Comparison of ENCODE assay signal across 22 cellular contexts in genomic region chr10:33643042-33643441, GRCh38.
DNase-seq lines count a peak whose midpoint lies in the region; ATAC-seq and TF ChIP-seq lines count a peak whose summit lies in the region.
"Had no signal": no experiment of that assay in that cellular context is flagged by ENCODE, and none has a peak within 500 bp of the region (broad histone marks: within the 10 kb centered on the region; RNA-seq: fewer than 3 reads in every experiment).

No MANE protein-coding gene starts in this region.

- H3K9me2 ChIP-seq in OCI-LY7 (ENCODE audit: insufficient read depth, low read length), result no peaks in the 10 kb centered on the region

- H3K27ac ChIP-seq in osteoblast (ENCODE audit: low read depth, low read length) (no peak overlapping the region), gastroesophageal sphincter (no peak overlapping the region), OCI-LY7 (ENCODE audit: low read depth, low read length, poor library complexity, severe bottlenecking) (no peak overlapping the region)
- H3K27ac ChIP-seq: BLaER1 treated with 17β-estradiol and CSF1 and Interleukin-3, amounts not matched to agents 10 nM and 100 nM; colonic mucosa had no signal

- no peak for TF ChIP-seq POLR2A in gastroesophageal sphincter (IDR thresholded peaks at IDR 0.05)

- no TSS peak for BruUV-seq in OCI-LY7 (replicated peaks; lab: Mats Ljungman, UMichigan)

- H4K20me1 ChIP-seq in osteoblast (ENCODE audit: insufficient read depth, low read length) (no peaks in the 10 kb centered on the region), OCI-LY7 (ENCODE audit: insufficient read depth, low read length) (no peaks in the 10 kb centered on the region)
- H4K20me1 ChIP-seq: BLaER1 treated with 17β-estradiol and CSF1 and Interleukin-3, amounts not matched to agents 10 nM and 100 nM had no signal

- H3K4me1 ChIP-seq in osteoblast (ENCODE audit: insufficient read depth, low read length) (peaks cover 10% of the 10 kb centered on the region), gastroesophageal sphincter (no peaks in the 10 kb centered on the region), OCI-LY7 (ENCODE audit: insufficient read depth, low read length, poor library complexity, severe bottlenecking) (no peaks in the 10 kb centered on the region)
- H3K4me1 ChIP-seq: colonic mucosa had no signal

- H3K4me3 ChIP-seq in epithelial cell of proximal tubule (ENCODE audit: low read depth, low read length), result no peak overlapping the region
- H3K4me3 ChIP-seq in osteoblast (ENCODE audit: insufficient read depth, low read length), result no peak overlapping the region
- H3K4me3 ChIP-seq in gastroesophageal sphincter, result no peak overlapping the region
- no peak overlapping the region for H3K4me3 ChIP-seq in OCI-LY7 (ENCODE audit: low read depth, low read length, poor library complexity, severe bottlenecking)
- H3K4me3 ChIP-seq: BLaER1 treated with 17β-estradiol and CSF1 and Interleukin-3, amounts not matched to agents 10 nM and 100 nM; colonic mucosa; GM23338; mucosa of descending colon had no signal

- CTCF ChIA-PET in OCI-LY7 (lab: Charles Lee; ENCODE audit: unreplicated experiment), result no interaction called here

- H3K27me3 Mint-ChIP-seq in T-helper 17 cell, result peaks cover 16% of the 10 kb centered on the region

- no peak overlapping the region for H3K4me3 Mint-ChIP-seq in T-helper 17 cell
- H3K4me3 Mint-ChIP-seq: activated CD8-positive, alpha-beta T cell treated with anti-CD3 and anti-CD28 coated beads, Interleukin-2, amount 10 ng/mL, durations not matched to agents 7 days and 5 days; activated naive CD8-positive, alpha-beta T cell treated with anti-CD3 and anti-CD28 coated beads, Interleukin-2, amount 50 U/mL, for 24 hours; GM23338 had no signal

- no peaks in the 10 kb centered on the region for H3K4me1 Mint-ChIP-seq in T-helper 17 cell
- H3K4me1 Mint-ChIP-seq: activated naive CD8-positive, alpha-beta T cell treated with anti-CD3 and anti-CD28 coated beads, Interleukin-2, amount 50 U/mL, for 24 hours; GM23338 had no signal

- TF ChIP-seq CTCF in epithelial cell of proximal tubule (conservative IDR thresholded peaks at IDR 0.05; ENCODE audit: low read depth, low read length), result no peak
- no peak for TF ChIP-seq CTCF in osteoblast (IDR thresholded peaks at IDR 0.05; ENCODE audit: extremely low read depth, low read depth, low read length)
- no peak for TF ChIP-seq CTCF in gastroesophageal sphincter (IDR thresholded peaks at IDR 0.05)
- TF ChIP-seq CTCF in OCI-LY7 (conservative IDR thresholded peaks at IDR 0.05; ENCODE audit: low read length), result no peak

- no peaks in the 10 kb centered on the region for H3K36me3 ChIP-seq in osteoblast (ENCODE audit: insufficient read depth, low read length)
- H3K36me3 ChIP-seq in gastroesophageal sphincter, result no peaks in the 10 kb centered on the region
- H3K36me3 ChIP-seq in OCI-LY7 (ENCODE audit: insufficient read depth, low read length), result no peaks in the 10 kb centered on the region
- H3K36me3 ChIP-seq: BLaER1 treated with 17β-estradiol and CSF1 and Interleukin-3, amounts not matched to agents 10 nM and 100 nM; colonic mucosa had no signal

- intact Hi-C loops in OCI-LY7 (cut with micrococcal nuclease; ENCODE audit: unreplicated experiment), result no loop called here

- no peak overlapping the region for H2AFZ ChIP-seq in osteoblast (ENCODE audit: low read length)
- no peak overlapping the region for H2AFZ ChIP-seq in OCI-LY7 (ENCODE audit: low read length)

- H3K27me3 ChIP-seq in osteoblast (ENCODE audit: insufficient read depth, low read length), result no peaks in the 10 kb centered on the region
- no peaks in the 10 kb centered on the region for H3K27me3 ChIP-seq in gastroesophageal sphincter
- H3K27me3 ChIP-seq: BLaER1 treated with 17β-estradiol and CSF1 and Interleukin-3, amounts not matched to agents 10 nM and 100 nM; colonic mucosa had no signal

- no peak for TF ChIP-seq EP300 in gastroesophageal sphincter (IDR thresholded peaks at IDR 0.05)

- POLR2A ChIA-PET in OCI-LY7 (lab: Charles Lee), result no interaction called here

- H3K9me3 ChIP-seq in osteoblast (ENCODE audit: low read depth, low read length) (no peaks in the 10 kb centered on the region), gastroesophageal sphincter (no peaks in the 10 kb centered on the region), OCI-LY7 (ENCODE audit: low read length) (no peaks in the 10 kb centered on the region), T-helper 17 cell (ENCODE audit: control insufficient read depth, low read length, poor library complexity, severe bottlenecking) (no peaks in the 10 kb centered on the region)
- H3K9me3 ChIP-seq: BLaER1 treated with 17β-estradiol and CSF1 and Interleukin-3, amounts not matched to agents 10 nM and 100 nM; colonic mucosa; mucosa of descending colon had no signal

- DNase-seq in EH (ENCODE audit: low read depth) (peak; percentile 77), RPMI7951 (ENCODE audit: low read depth) (peak; percentile 63), epithelial cell of proximal tubule (ENCODE audit: low read depth) (peak; percentile 32), osteoblast (ENCODE audit: insufficient read length, low spot score, missing footprints) (peak; percentile 73), OCI-LY7 (ENCODE audit: low spot score) (no peak), T-helper 17 cell (no peak)
- DNase-seq: activated CD8-positive, alpha-beta T cell treated with anti-CD3 and anti-CD28 coated beads, Interleukin-2, amount 10 ng/mL, durations not matched to agents 7 days and 5 days; activated naive CD8-positive, alpha-beta T cell treated with anti-CD3 and anti-CD28 coated beads, Interleukin-2, amount 50 U/mL, for 24 hours; colonic mucosa; erythroblast; hypothalamus; mucosa of descending colon; NCI-H1417; NCI-H2171; NCI-H82; nucleus accumbens; small intestine; T-helper 1 cell had no signal

- H3K79me2 ChIP-seq in osteoblast (ENCODE audit: insufficient read depth, low read length) (no peaks in the 10 kb centered on the region), OCI-LY7 (ENCODE audit: insufficient read depth, low read depth, low read length) (no peaks in the 10 kb centered on the region)

- H3K36me3 Mint-ChIP-seq in T-helper 17 cell (ENCODE audit: low read depth), result no peaks in the 10 kb centered on the region

- ATAC-seq in gastroesophageal sphincter, result no peak
- ATAC-seq in GM18861 (IDR thresholded peaks at IDR 0.05; ENCODE audit: unreplicated experiment), result no peak
- ATAC-seq in T-helper 17 cell, result no peak
- ATAC-seq: activated CD8-positive, alpha-beta T cell treated with anti-CD3 and anti-CD28 coated beads, Interleukin-2, amount 10 ng/mL, durations not matched to agents 7 days and 5 days; activated naive CD8-positive, alpha-beta T cell treated with anti-CD3 and anti-CD28 coated beads, Interleukin-2, amount 50 U/mL, for 24 hours; GM23338; mucosa of descending colon had no signal

- H3K4me2 ChIP-seq in osteoblast (ENCODE audit: insufficient read depth, low read length), result no peak overlapping the region
- no peak overlapping the region for H3K4me2 ChIP-seq in OCI-LY7 (ENCODE audit: low read length)
- H3K4me2 ChIP-seq: GM23338 had no signal

- no peak overlapping the region for H3K27ac Mint-ChIP-seq in T-helper 17 cell
- H3K27ac Mint-ChIP-seq: activated CD8-positive, alpha-beta T cell treated with anti-CD3 and anti-CD28 coated beads, Interleukin-2, amount 10 ng/mL, durations not matched to agents 7 days and 5 days; activated naive CD8-positive, alpha-beta T cell treated with anti-CD3 and anti-CD28 coated beads, Interleukin-2, amount 50 U/mL, for 24 hours; GM23338 had no signal

Comparison
In these comparisons a context has a peak if more than half of its experiments do, and no peak if none do; other contexts are left out.
1. DNase-seq: peak in EH (single experiment), RPMI7951 (single experiment), epithelial cell of proximal tubule (single experiment) and osteoblast (single experiment); none in OCI-LY7 (single experiment) and T-helper 17 cell (0 of 3).